In genomic region chr7:76325092-76325491, GRCh38 we compare ENCODE assay signal across 1 cellular context.
TF ChIP-seq lines count a peak whose summit lies in the region.

No MANE protein-coding gene starts in this region.

TF ChIP-seq in WTC11, 78 proteins besides CTCF, POLR2A, EP300 and RAD21 (continued from another document):
- TF ChIP-seq ZNF532 (CRISPR knock-in tag; IDR thresholded peaks at IDR 0.05; ENCODE audit: borderline replicate concordance) = no peak
- no peak for TF ChIP-seq IRF2 (CRISPR knock-in tag; IDR thresholded peaks at IDR 0.05; ENCODE audit: borderline replicate concordance, low read depth)
- no peak for TF ChIP-seq HMGXB4 (CRISPR knock-in tag; IDR thresholded peaks at IDR 0.05)
- no peak for TF ChIP-seq OVOL2 (CRISPR knock-in tag; IDR thresholded peaks at IDR 0.05; ENCODE audit: borderline replicate concordance)
- TF ChIP-seq SP1 (CRISPR knock-in tag; conservative IDR thresholded peaks at IDR 0.05) = no peak
- TF ChIP-seq SMAD4 (CRISPR knock-in tag; IDR thresholded peaks at IDR 0.05) = no peak
- TF ChIP-seq ESRRA (CRISPR knock-in tag; IDR thresholded peaks at IDR 0.05; ENCODE audit: borderline replicate concordance) = no peak
- no peak for TF ChIP-seq ELF4 (CRISPR knock-in tag; IDR thresholded peaks at IDR 0.05; ENCODE audit: low read depth)
- no peak for TF ChIP-seq ATF6 (CRISPR knock-in tag; IDR thresholded peaks at IDR 0.05)
- TF ChIP-seq MAX (CRISPR knock-in tag; IDR thresholded peaks at IDR 0.05) = no peak
- no peak for TF ChIP-seq CDX4 (CRISPR knock-in tag; IDR thresholded peaks at IDR 0.05; ENCODE audit: borderline replicate concordance)
- TF ChIP-seq NFATC4 (CRISPR knock-in tag; IDR thresholded peaks at IDR 0.05) = no peak
- TF ChIP-seq ZNF425 (CRISPR knock-in tag; conservative IDR thresholded peaks at IDR 0.05) = no peak
- TF ChIP-seq SMAD3 (CRISPR knock-in tag; IDR thresholded peaks at IDR 0.05; ENCODE audit: borderline replicate concordance) = no peak
